ENCODE assay signal across 15 cellular contexts in genomic region chr1:223017291-223017690, GRCh38.
"Had no signal": no experiment of that assay in that cellular context is flagged by ENCODE, and none has a peak within 500 bp of the region (broad histone marks: within the 10 kb centered on the region; RNA-seq: fewer than 3 reads in every experiment).

No MANE protein-coding gene starts in this region.

- H3K4me3 Mint-ChIP-seq: activated naive CD4-positive, alpha-beta T cell treated with anti-CD3 and anti-CD28 coated beads for 36 hours; activated naive CD8-positive, alpha-beta T cell treated with anti-CD3 and anti-CD28 coated beads, Interleukin-2, amount 50 U/mL, for 24 hours; activated T-helper 17 cell treated with anti-CD3 and anti-CD28 coated beads, Interleukin-2, amount 50 U/mL, for 72 hours; neural crest cell; stimulated activated memory B cell treated with anti-CD40 and anti-IgM and Interleukin-4, amounts not matched to agents 10 μg/mL and 1 μg/mL and 100 μg/mL, for 72 hours; T-helper 2 cell treated with Interferon-gamma antibody and Interleukin-4, amounts not matched to agents 5 μg/mL and 100 μg/mL, for 36 hours had no signal

- H3K27me3 Mint-ChIP-seq: stimulated activated memory B cell treated with anti-CD40 and anti-IgM and Interleukin-4, amounts not matched to agents 10 μg/mL and 1 μg/mL and 100 μg/mL, for 72 hours had no signal

- H3K4me1 ChIP-seq: left lung had no signal

- H3K36me3 ChIP-seq: left lung, ovary, thyroid gland had no signal

- H3K36me3 Mint-ChIP-seq: stimulated activated memory B cell treated with anti-CD40 and anti-IgM and Interleukin-4, amounts not matched to agents 10 μg/mL and 1 μg/mL and 100 μg/mL, for 72 hours had no signal

- H3K4me3 ChIP-seq: left lung, ovary, thyroid gland had no signal

- ATAC-seq: activated CD4-positive, CD25-positive, alpha-beta regulatory T cell treated with anti-CD3 and anti-CD28 coated beads, Interleukin-2, amount 50 U/mL, for 24 hours; activated naive CD8-positive, alpha-beta T cell treated with anti-CD3 and anti-CD28 coated beads, Interleukin-2, amount 50 U/mL, for 24 hours; activated T-helper 17 cell treated with anti-CD3 and anti-CD28 coated beads, Interleukin-2, amount 50 U/mL, for 72 hours; left lung; stimulated activated memory B cell treated with anti-CD40 and anti-IgM and Interleukin-4, amounts not matched to agents 10 μg/mL and 1 μg/mL and 100 μg/mL, for 72 hours had no signal

- H3K9me3 ChIP-seq: left lung, ovary, thyroid gland had no signal

- H3K27me3 ChIP-seq: left lung, ovary, thyroid gland had no signal

- H3K27ac ChIP-seq: ovary had no signal

- H3K4me1 Mint-ChIP-seq: activated naive CD8-positive, alpha-beta T cell treated with anti-CD3 and anti-CD28 coated beads, Interleukin-2, amount 50 U/mL, for 24 hours; activated T-helper 17 cell treated with anti-CD3 and anti-CD28 coated beads, Interleukin-2, amount 50 U/mL, for 72 hours; stimulated activated memory B cell treated with anti-CD40 and anti-IgM and Interleukin-4, amounts not matched to agents 10 μg/mL and 1 μg/mL and 100 μg/mL, for 72 hours had no signal

- H3K27ac Mint-ChIP-seq: activated naive CD4-positive, alpha-beta T cell treated with anti-CD3 and anti-CD28 coated beads for 36 hours; activated naive CD8-positive, alpha-beta T cell treated with anti-CD3 and anti-CD28 coated beads, Interleukin-2, amount 50 U/mL, for 24 hours; activated T-helper 17 cell treated with anti-CD3 and anti-CD28 coated beads, Interleukin-2, amount 50 U/mL, for 72 hours; stimulated activated memory B cell treated with anti-CD40 and anti-IgM and Interleukin-4, amounts not matched to agents 10 μg/mL and 1 μg/mL and 100 μg/mL, for 72 hours; T-helper 2 cell treated with Interferon-gamma antibody and Interleukin-4, amounts not matched to agents 5 μg/mL and 100 μg/mL, for 36 hours had no signal

- DNase-seq: activated naive CD4-positive, alpha-beta T cell treated with anti-CD3 and anti-CD28 coated beads for 36 hours; activated naive CD8-positive, alpha-beta T cell treated with anti-CD3 and anti-CD28 coated beads, Interleukin-2, amount 50 U/mL, for 24 hours; activated T-cell treated with anti-CD3 and anti-CD28 coated beads for 4 hours; aorta; hippocampal formation; left lung; ovary; stimulated activated CD4-positive, alpha-beta T cell treated with anti-CD3 and anti-CD28 coated beads, Interleukin-2, amount 100 ng/mL, for 48 hours; SW 1271; thyroid gland had no signal

- H3K9me3 Mint-ChIP-seq: activated naive CD4-positive, alpha-beta T cell treated with anti-CD3 and anti-CD28 coated beads for 36 hours; activated naive CD8-positive, alpha-beta T cell treated with anti-CD3 and anti-CD28 coated beads, Interleukin-2, amount 50 U/mL, for 24 hours; activated T-helper 17 cell treated with anti-CD3 and anti-CD28 coated beads, Interleukin-2, amount 50 U/mL, for 72 hours; neural crest cell; stimulated activated memory B cell treated with anti-CD40 and anti-IgM and Interleukin-4, amounts not matched to agents 10 μg/mL and 1 μg/mL and 100 μg/mL, for 72 hours; T-helper 2 cell treated with Interferon-gamma antibody and Interleukin-4, amounts not matched to agents 5 μg/mL and 100 μg/mL, for 36 hours had no signal
